ENCODE assay signal across 8 cellular contexts in genomic region chr6:33314515-33314942, GRCh38. TPM values are rescaled to one million over a fixed set of nuclear protein-coding genes. Genes with fewer than 3 reads are reported as not detected.
DNase-seq lines count a peak whose midpoint lies in the region; ATAC-seq lines count a peak whose summit lies in the region.

No MANE protein-coding gene starts in this region.

- DNase-seq in DMS153 (lab: John Stamatoyannopoulos, UW): peak; percentile 52
- DNase-seq in Jurkat, Clone E6-1 (ENCODE audit: low read depth, low spot score): peak; percentile 74
- DNase-seq in SKM-1 treated with dmso at 0.1 percent for 144 hours (lab: John Stamatoyannopoulos, UW; ENCODE audit: unreplicated experiment): peak; percentile 68
- DNase-seq in amniotic stem cell (lab: John Stamatoyannopoulos, UW): peak; percentile 68
- peak; percentile 58 for DNase-seq in left ventricle myocardium superior
- peak; percentile 70 for DNase-seq in putamen (ENCODE audit: low spot score)

- intact Hi-C loops in left ventricle myocardium superior (cut with micrococcal nuclease): no loop called here

- ATAC-seq in left ventricle myocardium superior: peak; percentile 20
- no peak for ATAC-seq in HG03520 (IDR thresholded peaks at IDR 0.05; ENCODE audit: unreplicated experiment)
- ATAC-seq in GM21381 (IDR thresholded peaks at IDR 0.05; ENCODE audit: unreplicated experiment): no peak

- peak overlapping the region; percentile 89 for H3K4me3 ChIP-seq in Jurkat, Clone E6-1 (ENCODE audit: low read length)

RNA-seq across cellular contexts. Expression of gene TAPBP, which starts 0.7 kb away (rescaled TPM):
- 12.3 TPM for polyA plus RNA-seq in Jurkat, Clone E6-1 (2012; ENCODE audit: insufficient read depth, insufficient read length)
- 93.0 TPM for total RNA-seq in left ventricle myocardium superior

RNA-seq across cellular contexts. Expression of gene ZBTB22, which starts 3.0 kb away (rescaled TPM):
- 11.4 TPM for polyA plus RNA-seq in Jurkat, Clone E6-1 (2012; ENCODE audit: insufficient read depth, insufficient read length)
- total RNA-seq in left ventricle myocardium superior: 11.1 TPM

RNA-seq across cellular contexts. Expression of gene DAXX, which starts 8.2 kb away (rescaled TPM):
- 135 TPM for polyA plus RNA-seq in Jurkat, Clone E6-1 (2012; ENCODE audit: insufficient read depth, insufficient read length)
- total RNA-seq in left ventricle myocardium superior: 21.2 TPM

RNA-seq across cellular contexts. Expression of gene RGL2, which starts 15.8 kb away (rescaled TPM):
- 26.3 TPM for polyA plus RNA-seq in Jurkat, Clone E6-1 (2012; ENCODE audit: insufficient read depth, insufficient read length)
- 59.4 TPM for total RNA-seq in left ventricle myocardium superior

RNA-seq across cellular contexts. Expression of gene PFDN6, which starts 25.1 kb away (rescaled TPM):
- 218 TPM for polyA plus RNA-seq in Jurkat, Clone E6-1 (2012; ENCODE audit: insufficient read depth, insufficient read length)
- total RNA-seq in left ventricle myocardium superior: 57.3 TPM
